8 cellular contexts compared by ENCODE assay signal in the genomic region with DNA sequence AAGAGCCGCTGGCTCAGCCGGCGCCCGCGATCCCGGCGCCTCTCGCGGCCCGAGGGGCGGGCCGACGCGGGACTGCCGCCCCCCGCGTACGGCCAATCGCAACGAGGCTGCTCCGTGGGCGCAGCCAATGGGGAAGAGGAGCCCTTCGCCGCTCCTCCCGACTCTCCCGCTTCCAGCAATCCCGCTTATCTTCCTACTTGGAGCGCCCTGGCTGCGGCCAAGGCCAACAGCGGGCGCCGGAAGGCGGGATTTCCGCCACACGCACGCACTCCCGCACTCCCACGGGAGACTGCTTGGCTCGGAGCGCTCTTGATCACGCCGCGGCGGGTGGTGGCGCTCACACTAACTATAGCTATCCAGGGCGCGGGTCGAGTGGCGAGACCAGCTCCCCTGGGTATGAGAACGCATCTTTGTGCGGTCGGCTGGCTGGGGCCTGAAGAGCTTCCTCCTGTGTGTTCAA. TPM values are rescaled to one million over a fixed set of nuclear protein-coding genes. Genes with fewer than 3 reads are reported as not detected.
DNase-seq lines count a peak whose midpoint lies in the region; ATAC-seq and TF ChIP-seq lines count a peak whose summit lies in the region.
"Not testable (repeated sequence)": the region's sequence is repeated elsewhere in the genome, so short reads cannot be mapped to it uniquely, and the experiment has no call there.

A gene with protein sequence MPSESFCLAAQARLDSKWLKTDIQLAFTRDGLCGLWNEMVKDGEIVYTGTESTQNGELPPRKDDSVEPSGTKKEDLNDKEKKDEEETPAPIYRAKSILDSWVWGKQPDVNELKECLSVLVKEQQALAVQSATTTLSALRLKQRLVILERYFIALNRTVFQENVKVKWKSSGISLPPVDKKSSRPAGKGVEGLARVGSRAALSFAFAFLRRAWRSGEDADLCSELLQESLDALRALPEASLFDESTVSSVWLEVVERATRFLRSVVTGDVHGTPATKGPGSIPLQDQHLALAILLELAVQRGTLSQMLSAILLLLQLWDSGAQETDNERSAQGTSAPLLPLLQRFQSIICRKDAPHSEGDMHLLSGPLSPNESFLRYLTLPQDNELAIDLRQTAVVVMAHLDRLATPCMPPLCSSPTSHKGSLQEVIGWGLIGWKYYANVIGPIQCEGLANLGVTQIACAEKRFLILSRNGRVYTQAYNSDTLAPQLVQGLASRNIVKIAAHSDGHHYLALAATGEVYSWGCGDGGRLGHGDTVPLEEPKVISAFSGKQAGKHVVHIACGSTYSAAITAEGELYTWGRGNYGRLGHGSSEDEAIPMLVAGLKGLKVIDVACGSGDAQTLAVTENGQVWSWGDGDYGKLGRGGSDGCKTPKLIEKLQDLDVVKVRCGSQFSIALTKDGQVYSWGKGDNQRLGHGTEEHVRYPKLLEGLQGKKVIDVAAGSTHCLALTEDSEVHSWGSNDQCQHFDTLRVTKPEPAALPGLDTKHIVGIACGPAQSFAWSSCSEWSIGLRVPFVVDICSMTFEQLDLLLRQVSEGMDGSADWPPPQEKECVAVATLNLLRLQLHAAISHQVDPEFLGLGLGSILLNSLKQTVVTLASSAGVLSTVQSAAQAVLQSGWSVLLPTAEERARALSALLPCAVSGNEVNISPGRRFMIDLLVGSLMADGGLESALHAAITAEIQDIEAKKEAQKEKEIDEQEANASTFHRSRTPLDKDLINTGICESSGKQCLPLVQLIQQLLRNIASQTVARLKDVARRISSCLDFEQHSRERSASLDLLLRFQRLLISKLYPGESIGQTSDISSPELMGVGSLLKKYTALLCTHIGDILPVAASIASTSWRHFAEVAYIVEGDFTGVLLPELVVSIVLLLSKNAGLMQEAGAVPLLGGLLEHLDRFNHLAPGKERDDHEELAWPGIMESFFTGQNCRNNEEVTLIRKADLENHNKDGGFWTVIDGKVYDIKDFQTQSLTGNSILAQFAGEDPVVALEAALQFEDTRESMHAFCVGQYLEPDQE (N-terminal part only) (minus strand): TSS at position 51 of the 460 bp plus-strand sequence. CDS start 746 bp downstream, outside the sequence.

- not testable (repeated sequence) for H2BK20ac ChIP-seq in IMR-90 (ENCODE audit: low read depth, low read length)

- peak within 1 kb of the TSS; percentile 63 for H2AFZ ChIP-seq in IMR-90 (replicated peaks; ENCODE audit: low read length, poor library complexity)

- H3K9ac ChIP-seq in IMR-90 (ENCODE audit: low read depth, low read length): peak within 1 kb of the TSS; percentile 83

- POLR2A ChIA-PET in IMR-90 (lab: Charles Lee; ENCODE audit: unreplicated experiment): not testable (repeated sequence)

- H3K27ac Mint-ChIP-seq in CD14-positive monocyte: peak within 1 kb of the TSS in 6 of 7 donors; percentile 31 to 83 (median 70)

- CTCF ChIA-PET in IMR-90 (lab: Yijun Ruan, JAX): not testable (repeated sequence)

- not testable (repeated sequence) for H3K9me1 ChIP-seq in IMR-90 (ENCODE audit: insufficient read depth, low read length)

- BruUV-seq in IMR-90 (replicated peaks; lab: Mats Ljungman, UMichigan): not testable (repeated sequence)

- TF ChIP-seq RAD21 in IMR-90 (IDR thresholded peaks at IDR 0.05; ENCODE audit: low read length): not testable (repeated sequence)

- peak within 1 kb of the TSS; percentile 82 for H3K4me2 ChIP-seq in IMR-90 (ENCODE audit: low read depth, low read length)

- intact Hi-C loops in CD14-positive monocyte (cut with micrococcal nuclease); IMR-90 (cut with micrococcal nuclease); T-helper 2 cell treated with Interferon-gamma antibody and Interleukin-4, amounts not matched to agents 100 ng/mL and 5 ng/mL, for 36 hours (cut with micrococcal nuclease); esophagus squamous epithelium (cut with DNase I); left colon (cut with DNase I, micrococcal nuclease); testis (cut with DNase I; ENCODE audit: low total_unique reads): not testable (repeated sequence)

- H3K9me3 Mint-ChIP-seq in CD14-positive monocyte: not testable (repeated sequence)

- H2AK9ac ChIP-seq in IMR-90 (replicated peaks; ENCODE audit: low read depth, low read length, poor library complexity): not testable (repeated sequence)

- not testable (repeated sequence) for H3K27me3 ChIP-seq in IMR-90 (ENCODE audit: control insufficient read depth, insufficient read depth, low read length); esophagus squamous epithelium; testis

- H3K23ac ChIP-seq in IMR-90 (ENCODE audit: low read depth, low read length): not testable (repeated sequence)

- H3K27ac ChIP-seq in IMR-90 (ENCODE audit: insufficient read depth, low read length) (peak within 1 kb of the TSS; percentile 73), esophagus squamous epithelium (peak within 1 kb of the TSS in 3 of 4 donors; percentile 50 to 67 (median 52))
- H3K27ac ChIP-seq in testis: not testable (repeated sequence)

- 0 out of 2 replicates have a peak within 1 kb of the TSS, but pooled peaks have one; percentile 17 for H3K56ac ChIP-seq in IMR-90 (ENCODE audit: extremely low read depth, insufficient read depth, low read length)

- not testable (repeated sequence) for ATAC-seq in IMR-90 (ENCODE audit: low read depth); left colon; omental fat pad (ENCODE audit: low FRiP score)

- not testable (repeated sequence) for H2AK5ac ChIP-seq in IMR-90 (ENCODE audit: low read depth, low read length)

- not testable (repeated sequence) for H4K5ac ChIP-seq in IMR-90 (ENCODE audit: low read depth, low read length)

- H3K4me3 Mint-ChIP-seq in CD14-positive monocyte: peak within 1 kb of the TSS; percentile 98 to 99

- H2BK120ac ChIP-seq in IMR-90 (ENCODE audit: low read depth, low read length): not testable (repeated sequence)

- not testable (repeated sequence) for H3K4ac ChIP-seq in IMR-90 (ENCODE audit: low read depth, low read length)

- not testable (repeated sequence) for H2BK15ac ChIP-seq in IMR-90 (ENCODE audit: low read depth, low read length)

- H3K79me1 ChIP-seq in IMR-90 (ENCODE audit: low read depth in 1 of 2, low read length in 2 of 2): not testable (repeated sequence)

- H3K14ac ChIP-seq in IMR-90 (replicated peaks; ENCODE audit: low read depth, low read length): not testable (repeated sequence)

- H3K9me3 ChIP-seq in IMR-90 (ENCODE audit: control insufficient read depth, insufficient read depth, low read length); esophagus squamous epithelium; testis: not testable (repeated sequence)

- H3K4me1 ChIP-seq in IMR-90 (ENCODE audit: control insufficient read depth, insufficient read depth, low read length); esophagus squamous epithelium; testis: not testable (repeated sequence)

- H3K36me3 ChIP-seq in IMR-90 (ENCODE audit: control insufficient read depth, insufficient read depth, low read length); testis (ENCODE audit: low read depth, missing control alignments): not testable (repeated sequence)
- H3K36me3 ChIP-seq in esophagus squamous epithelium: peaks cover 0 to 14% (median 0%) of the 10 kb centered on the region in 3 donors

- not testable (repeated sequence) for H3K18ac ChIP-seq in IMR-90 (ENCODE audit: low read depth, low read length)

- not testable (repeated sequence) for TF ChIP-seq CTCF in CD14-positive monocyte (IDR thresholded peaks at IDR 0.05); IMR-90 (conservative IDR thresholded peaks at IDR 0.05; ENCODE audit: low read depth, low read length); astrocyte of the cerebellum (IDR thresholded peaks at IDR 0.05; ENCODE audit: low read depth, low read length, missing control alignments); esophagus squamous epithelium (IDR thresholded peaks at IDR 0.05); omental fat pad (IDR thresholded peaks at IDR 0.05); testis (IDR thresholded peaks at IDR 0.05)

- not testable (repeated sequence) for H3K4me1 Mint-ChIP-seq in CD14-positive monocyte

- not testable (repeated sequence) for DNase-seq in CD14-positive monocyte (ENCODE audit: low spot score); astrocyte of the cerebellum (ENCODE audit: low read depth); esophagus squamous epithelium (lab: John Stamatoyannopoulos, UW); omental fat pad (ENCODE audit: low spot score); testis
- peak; percentile 10 for DNase-seq in IMR-90
- DNase-seq in left colon: peak in 1 of 2 donors; percentile 37

- dilution Hi-C loops in IMR-90 (cut with HindIII; ENCODE audit: low sequenced_read_pairs, unreplicated experiment): not testable (repeated sequence)

- peak within 1 kb of the TSS; percentile 89 for H3K4me3 ChIP-seq in IMR-90 (ENCODE audit: insufficient read depth, low read depth, low read length)
- H3K4me3 ChIP-seq in astrocyte of the cerebellum (ENCODE audit: low read depth, low read length): peak within 1 kb of the TSS; percentile 38
- H3K4me3 ChIP-seq in esophagus squamous epithelium: peak within 1 kb of the TSS in 3 of 4 donors; percentile 39 to 59 (median 44)
- not testable (repeated sequence) for H3K4me3 ChIP-seq in testis

- WGBS in IMR-90 (ENCODE audit: extremely low coverage in 2 of 2, insufficient read length in 1 of 2), 2 experiments: no CpG with 5 or more reads among the region's 52 CpGs
- WGBS in esophagus squamous epithelium, 2 donors: no CpG with 5 or more reads among the region's 52 CpGs
- no CpG with 5 or more reads among the region's 52 CpGs for WGBS in testis, 2 donors

- not testable (repeated sequence) for H4K8ac ChIP-seq in IMR-90 (ENCODE audit: low read depth in 2 of 2, low read length in 2 of 2)

- not testable (repeated sequence) for H4K91ac ChIP-seq in IMR-90 (ENCODE audit: insufficient read depth, low read depth, low read length)

- not testable (repeated sequence) for H2BK5ac ChIP-seq in IMR-90 (ENCODE audit: low read depth, low read length, poor library complexity, severe bottlenecking)

- not testable (repeated sequence) for H4K20me1 ChIP-seq in IMR-90 (ENCODE audit: insufficient read depth, low read length)

- not testable (repeated sequence) for TF ChIP-seq POLR2A in IMR-90 (IDR thresholded peaks at IDR 0.05; ENCODE audit: low read depth, low read length); esophagus squamous epithelium (IDR thresholded peaks at IDR 0.05); testis (IDR thresholded peaks at IDR 0.05)

- not testable (repeated sequence) for H3K36me3 Mint-ChIP-seq in CD14-positive monocyte

- in situ Hi-C loops in IMR-90 (cut with MboI; ENCODE audit: low sequenced_read_pairs); astrocyte of the cerebellum (cut with HindIII; ENCODE audit: low sequenced_read_pairs): not testable (repeated sequence)

- H3K27me3 Mint-ChIP-seq in CD14-positive monocyte (ENCODE audit: low read depth in 3 of 3): not testable (repeated sequence)

RNA-seq across cellular contexts. Expression of the gene that starts here (rescaled TPM):
- 1 to 10 TPM; 3.1 to 4.7 TPM for polyA plus RNA-seq in CD14-positive monocyte
- total RNA-seq in IMR-90 (2012; rRNA removed): 21.7 and 28.9 TPM in 2 replicates
- 20.8 and 20.9 TPM in 2 replicates for polyA plus RNA-seq in IMR-90 (2012; rRNA removed)
- polyA plus RNA-seq in IMR-90 (2012; cell fraction: cytosol; rRNA removed): 17.5 and 21.9 TPM in 2 replicates
- polyA plus RNA-seq in IMR-90 (2012; cell fraction: nucleus; rRNA removed; ENCODE audit: low replicate concordance): 57.5 and 87.9 TPM in 2 replicates
- total RNA-seq in T-helper 2 cell treated with Interferon-gamma antibody and Interleukin-4, amounts not matched to agents 100 ng/mL and 5 ng/mL, for 36 hours: 42.2 and 45.9 TPM in 2 replicates
- total RNA-seq in esophagus squamous epithelium: 10 to 100 TPM; 32.2 to 45.0 (median 39.2) TPM
- total RNA-seq in left colon: 10 to 100 TPM; 68.9 to 73.1 TPM
- total RNA-seq in omental fat pad: 10 to 100 TPM; 42.8 to 77.7 (median 44.4) TPM
- total RNA-seq in testis: 100 to 1,000 TPM in 1 of 2 donors, 10 to 100 TPM in 1; 78.2 to 113 TPM
- polyA plus RNA-seq in testis (ENCODE audit: insufficient read depth, low read depth, low replicate concordance): 45.6 TPM
